ENCODE assay signal across 8 cellular contexts in genomic region chr2:27086090-27086721, GRCh38. TPM values are rescaled to one million over a fixed set of nuclear protein-coding genes. Genes with fewer than 3 reads are reported as not detected.
A peak's percentile ranks its signal among the peaks of the same experiment; 100 is the strongest.
DNase-seq lines count a peak whose midpoint lies in the region; ATAC-seq and TF ChIP-seq lines count a peak whose summit lies in the region.

No MANE protein-coding gene starts in this region.

- H3K36me3 ChIP-seq in esophagus muscularis mucosa, result peaks cover 4 to 27% (median 14%) of the 10 kb centered on the region in 4 donors

- ATAC-seq in GM21723 (IDR thresholded peaks at IDR 0.05; ENCODE audit: unreplicated experiment), result peak; percentile 76

- DNase-seq in DMS79 treated with DMSO at 0.1 percent for 48 hours (lab: John Stamatoyannopoulos, UW) (peak; percentile 90), KBM-7 (peak; percentile 95), esophagus muscularis mucosa (ENCODE audit: extremely low spot score) (peak; percentile 98), myocyte (ENCODE audit: low read depth) (peak; percentile 92)
- DNase-seq in activated T-cell treated with anti-CD3 and anti-CD28 coated beads, Interleukin-2, amount 50 U/mL, for 48 hours, result peak; percentile 98 to 100
- peak; percentile 90 to 96 for DNase-seq in stimulated activated CD8-positive, alpha-beta memory T cell treated with anti-CD3 and anti-CD28 coated beads, Interleukin-7, amount 100 ng/mL, for 4 hours (ENCODE audit: low read depth in 2 of 2)

- peak overlapping the region; percentile 92 to 95 (median 93) for H3K27ac ChIP-seq in esophagus muscularis mucosa (replicated peaks in 1 of 4)

- no peak for TF ChIP-seq EP300 in esophagus muscularis mucosa (IDR thresholded peaks at IDR 0.05)

- peak overlapping the region; percentile 68 to 81 (median 72) for H3K4me3 ChIP-seq in esophagus muscularis mucosa

- peak; percentile 73 for TF ChIP-seq POLR2A in esophagus muscularis mucosa (IDR thresholded peaks at IDR 0.05; ENCODE audit: low read depth)

- 0% methylated on average over 3 of the region's 80 CpGs for WGBS in esophagus muscularis mucosa

- no peaks in the 10 kb centered on the region for H3K27me3 ChIP-seq in esophagus muscularis mucosa

- peaks cover 29 to 70% (median 62%) of the 10 kb centered on the region in 4 donors for H3K4me1 ChIP-seq in esophagus muscularis mucosa

- intact Hi-C loops in esophagus muscularis mucosa (cut with DNase I), result loop anchor here (1.0 to 5.0 kb wide), 3 partner anchors 36 to 124 kb away; partner anchors contain the start of gene TMEM214

- TF ChIP-seq CTCF in esophagus muscularis mucosa (IDR thresholded peaks at IDR 0.05), result peak; percentile 91 to 96 (median 96)

- no peaks in the 10 kb centered on the region for H3K9me3 ChIP-seq in esophagus muscularis mucosa

- in situ Hi-C loops in KBM-7 (cut with MboI; ENCODE audit: low pct_unique_long_range_greater_than_20kb, low sequenced_read_pairs), result no loop called here

TF ChIP-seq in PFSK-1, 5 proteins besides CTCF, POLR2A, EP300 and RAD21:
- TF ChIP-seq POLR2AphosphoS5 (IDR thresholded peaks at IDR 0.05; ENCODE audit: low read depth, low read length) (peak; percentile 57; the same call in 1 of the 2 replicates), FOXP2 (optimal IDR thresholded peaks at IDR 0.05; ENCODE audit: borderline replicate concordance, extremely low read depth, extremely low read length, insufficient read depth) (no peak), SIN3A (IDR thresholded peaks at IDR 0.05; ENCODE audit: borderline replicate concordance, insufficient read depth, low read length) (no peak), REST (IDR thresholded peaks at IDR 0.05; ENCODE audit: insufficient read depth in 1 of 2, low read depth in 2 of 2, low read length in 2 of 2) (no peak), TAF1 (IDR thresholded peaks at IDR 0.05; ENCODE audit: borderline replicate concordance, insufficient read depth, low read length) (0 out of 2 replicates have a peak, but pooled peaks have one; percentile 34)

RNA-seq across cellular contexts. Expression of gene KHK, which starts 0.4 kb away (rescaled TPM):
- polyA plus RNA-seq in PFSK-1 (2012; ENCODE audit: insufficient read length, low read depth), result 23.5 TPM
- 1 to 10 TPM; 1.2 to 6.3 (median 1.7) TPM for total RNA-seq in esophagus muscularis mucosa
- 0.21 and 0.24 TPM in 2 replicates for total RNA-seq in myocyte
- polyA plus RNA-seq in myocyte (2012), result 0.91 TPM

RNA-seq across cellular contexts. Expression of gene EMILIN1, which starts 7.8 kb away (rescaled TPM):
- 129 TPM for polyA plus RNA-seq in PFSK-1 (2012; ENCODE audit: insufficient read length, low read depth)
- total RNA-seq in esophagus muscularis mucosa (100 to 1,000 TPM; 126 to 288 (median 168) TPM), myocyte (4.3 and 6.8 TPM in 2 replicates)
- polyA plus RNA-seq in myocyte (2012), result 8.5 TPM

RNA-seq across cellular contexts. Expression of gene OST4, which starts 14.8 kb away (rescaled TPM):
- 282 TPM for polyA plus RNA-seq in PFSK-1 (2012; ENCODE audit: insufficient read length, low read depth)
- total RNA-seq in esophagus muscularis mucosa (100 to 1,000 TPM; 200 to 352 (median 243) TPM), myocyte (278 and 316 TPM in 2 replicates)
- polyA plus RNA-seq in myocyte (2012), result 975 TPM

RNA-seq across cellular contexts. Expression of gene CGREF1, which starts 32.7 kb away (rescaled TPM):
- 17.0 TPM for polyA plus RNA-seq in PFSK-1 (2012; ENCODE audit: insufficient read length, low read depth)
- 1 to 10 TPM in 1 of 4 donors, under 1 TPM in 2, not detected in 1; 0.50 to 1.4 (median 0.92) TPM for total RNA-seq in esophagus muscularis mucosa
- total RNA-seq in myocyte, result 0.27 and 0.62 TPM in 2 replicates
- 0.88 TPM for polyA plus RNA-seq in myocyte (2012)

RNA-seq across cellular contexts. Expression of gene AGBL5, which starts 34.7 kb away (rescaled TPM):
- polyA plus RNA-seq in PFSK-1 (2012; ENCODE audit: insufficient read length, low read depth), result 27.5 TPM
- 10 to 100 TPM; 19.5 to 29.2 (median 24.1) TPM for total RNA-seq in esophagus muscularis mucosa
- total RNA-seq in myocyte, result 17.8 and 25.9 TPM in 2 replicates
- polyA plus RNA-seq in myocyte (2012), result 41.3 TPM

Comparison
In these comparisons a context has a peak if more than half of its experiments do, and no peak if none do; other contexts are left out.
1. Peak in every context shown above with its lines: DNase-seq, ATAC-seq, H3K4me3 ChIP-seq and H3K27ac ChIP-seq.
2. RNA of gene EMILIN1, which starts 7.8 kb away (total RNA-seq): 126 to 288 TPM in esophagus muscularis mucosa; 4.3 to 6.8 TPM in myocyte; every median in the first group is over 10 times any median in the second.